ENCODE assay signal across 25 cellular contexts in the genomic region with DNA sequence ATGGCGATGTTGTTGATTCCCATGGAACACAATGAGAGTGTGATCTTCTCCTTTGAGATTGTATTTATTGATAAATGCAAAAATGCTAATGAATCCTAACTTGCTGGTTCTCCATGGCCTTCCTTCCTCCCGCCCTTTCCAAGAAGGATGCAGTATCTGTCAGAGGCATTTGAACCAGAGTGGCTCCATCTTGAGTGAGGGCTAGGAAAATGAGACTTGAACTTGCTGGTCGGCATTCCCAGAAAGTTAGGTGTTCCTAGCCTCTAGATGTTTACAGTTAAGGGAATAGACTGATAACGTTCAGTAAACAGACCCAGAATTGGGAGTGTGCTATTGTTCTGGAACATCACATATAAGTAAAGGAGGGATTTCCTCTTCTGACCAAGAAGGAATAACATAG. TPM values are rescaled to one million over a fixed set of nuclear protein-coding genes. Genes with fewer than 3 reads are reported as not detected.
DNase-seq lines count a peak whose midpoint lies in the region; ATAC-seq, FAIRE-seq and TF ChIP-seq lines count a peak whose summit lies in the region.
"Had no signal": no experiment of that assay in that cellular context is flagged by ENCODE, and none has a peak within 500 bp of the region (broad histone marks: within the 10 kb centered on the region; RNA-seq: fewer than 3 reads in every experiment).

No MANE protein-coding gene starts in this region.

- in situ Hi-C loops in HepG2 (cut with HindIII; ENCODE audit: extremely low pct_ligation_motif_present, low pct_unique_long_range_greater_than_20kb), result no loop called here

- peak overlapping the region; percentile 39; the same call in 1 of the 2 replicates for H3K4me3 Mint-ChIP-seq in HFFc6
- H3K4me3 Mint-ChIP-seq: CD4-positive, alpha-beta memory T cell; H9 had no signal

- 4% methylated on average over 4 of the region's 4 CpGs for WGBS in HepG2 (ENCODE audit: low lambda C conversion rate)

- no peaks in the 10 kb centered on the region for H4K20me1 ChIP-seq in fibroblast of lung (ENCODE audit: control insufficient read depth, extremely low read depth, insufficient read depth, low read length)
- no peaks in the 10 kb centered on the region for H4K20me1 ChIP-seq in HepG2 (ENCODE audit: insufficient read depth, low read length)
- H4K20me1 ChIP-seq: BLaER1 treated with 17β-estradiol and CSF1 and Interleukin-3, amounts not matched to agents 10 nM and 100 nM had no signal

- no peaks in the 10 kb centered on the region for H3K27me3 ChIP-seq in fibroblast of lung (ENCODE audit: control insufficient read depth, insufficient read depth, low read length)
- H3K27me3 ChIP-seq in HepG2 (ENCODE audit: control insufficient read depth in 1 of 2, insufficient read depth in 2 of 2, low read length in 2 of 2), result no peaks in the 10 kb centered on the region; a peak in 1 of 5 replicates
- H3K27me3 ChIP-seq: BLaER1 treated with 17β-estradiol and CSF1 and Interleukin-3, amounts not matched to agents 10 nM and 100 nM; Peyer's patch; SJSA1 had no signal

- H3K4me1 ChIP-seq in fibroblast of lung (ENCODE audit: control insufficient read depth, extremely low read depth, insufficient read depth, low read length), result peaks cover 9% of the 10 kb centered on the region
- no peaks in the 10 kb centered on the region for H3K4me1 ChIP-seq in HepG2 (ENCODE audit: insufficient read depth, low read length)
- H3K4me1 ChIP-seq: BLaER1 treated with 17β-estradiol and CSF1 and Interleukin-3, amounts not matched to agents 10 nM and 100 nM; Caco-2; Peyer's patch had no signal

- TF ChIP-seq RAD21 in HepG2 (CRISPR knock-in tag; IDR thresholded peaks at IDR 0.05), result no peak

- TF ChIP-seq EP300 in HepG2 (IDR thresholded peaks at IDR 0.05; ENCODE audit: low read depth in 2 of 2, low read length in 2 of 2), result no peak
- TF ChIP-seq EP300 in HepG2 (CRISPR knock-in tag; IDR thresholded peaks at IDR 0.05; ENCODE audit: borderline replicate concordance), result no peak

- H3K9ac ChIP-seq in fibroblast of lung (ENCODE audit: insufficient read depth, low read length) (no peak overlapping the region), HepG2 (ENCODE audit: insufficient read depth, low read depth, low read length) (no peak overlapping the region)
- H3K9ac ChIP-seq: BLaER1 treated with 17β-estradiol and CSF1 and Interleukin-3, amounts not matched to agents 10 nM and 100 nM had no signal

- FAIRE-seq in HepG2 (lab: Jason Lieb, UNC), result no peak

- no peaks in the 10 kb centered on the region; the same call in 1 of the 2 replicates for H3K27me3 Mint-ChIP-seq in HFFc6 (ENCODE audit: insufficient read depth)

- H3K4me3 ChIP-seq in fibroblast of lung (replicated peaks in 1 of 4; ENCODE audit: control extremely low read depth in 1 of 4, insufficient read depth in 1 of 4, low read depth in 3 of 4, low read length in 4 of 4), result no peak overlapping the region
- H3K4me3 ChIP-seq in HepG2 (replicated peaks in 1 of 3; ENCODE audit: insufficient read depth in 1 of 3, low read depth in 2 of 3, low read length in 3 of 3), result no peak overlapping the region
- H3K4me3 ChIP-seq: BLaER1 treated with 17β-estradiol and CSF1 and Interleukin-3, amounts not matched to agents 10 nM and 100 nM; GM12878; Peyer's patch; SJSA1 had no signal

- H3K27ac Mint-ChIP-seq in HFFc6, result peak overlapping the region; percentile 82
- H3K27ac Mint-ChIP-seq: CD4-positive, alpha-beta memory T cell; H9 had no signal

- POLR2A ChIA-PET in HepG2 (lab: Yijun Ruan, JAX), result no interaction called here

- peaks cover 83% of the 10 kb centered on the region for H3K4me1 Mint-ChIP-seq in HFFc6 (ENCODE audit: low read depth)
- H3K4me1 Mint-ChIP-seq: CD4-positive, alpha-beta memory T cell; H9 had no signal

- H3K36me3 ChIP-seq in fibroblast of lung (ENCODE audit: control insufficient read depth, insufficient read depth, low read length) (no peaks in the 10 kb centered on the region), HepG2 (replicated peaks in 1 of 2; ENCODE audit: control insufficient read depth in 1 of 2, insufficient read depth in 2 of 2, low read length in 2 of 2) (no peaks in the 10 kb centered on the region)
- H3K36me3 ChIP-seq: BLaER1 treated with 17β-estradiol and CSF1 and Interleukin-3, amounts not matched to agents 10 nM and 100 nM; Peyer's patch; SJSA1 had no signal

- no peak for DNase-seq in HFFc6
- DNase-seq in fibroblast of lung (ENCODE audit: low read depth in 2 of 2), result no peak
- DNase-seq in HepG2 (ENCODE audit: low spot score), result no peak
- no peak for DNase-seq in NCI-H1436 treated with DMSO at 0.1 percent for 48 hours (lab: John Stamatoyannopoulos, UW)
- DNase-seq in NCI-H2107 treated with DMSO at 0.1 percent for 48 hours (lab: John Stamatoyannopoulos, UW; ENCODE audit: unreplicated experiment), result no peak
- DNase-seq: ACHN; Caco-2; CD4-positive, alpha-beta memory T cell; DMS 273 treated with DMSO at 0.1 percent for 48 hours; DND-41; H9; KBM-7; NCI-H1092 treated with DMSO at 0.1 percent for 48 hours; NCI-H146; NCI-H2029; NCI-H345; NCI-H524; NCI-H82; Peyer's patch had no signal

- peaks cover 16% of the 10 kb centered on the region for H3K36me3 Mint-ChIP-seq in HFFc6 (ENCODE audit: low read depth)
- H3K36me3 Mint-ChIP-seq: CD4-positive, alpha-beta memory T cell had no signal

- TF ChIP-seq CTCF in HFFc6 (IDR thresholded peaks at IDR 0.05), result no peak
- no peak for TF ChIP-seq CTCF in fibroblast of lung (conservative IDR thresholded peaks at IDR 0.05 in 1 of 2, IDR thresholded peaks at IDR 0.05 in 1 of 2; ENCODE audit: low read depth in 1 of 2, low read length in 2 of 2)
- no peak for TF ChIP-seq CTCF in HepG2 (CRISPR knock-in tag; IDR thresholded peaks at IDR 0.05)

- H3K79me2 ChIP-seq in fibroblast of lung (ENCODE audit: control insufficient read depth, insufficient read depth, low read length), result no peaks in the 10 kb centered on the region
- H3K79me2 ChIP-seq in HepG2 (ENCODE audit: insufficient read depth, low read length), result no peaks in the 10 kb centered on the region

- H3K27ac ChIP-seq in fibroblast of lung (ENCODE audit: insufficient read depth, low read length), result peak overlapping the region; percentile 54
- H3K27ac ChIP-seq in HepG2 (ENCODE audit: extremely low read length, insufficient read depth, low read length), result no peak overlapping the region
- H3K27ac ChIP-seq: BLaER1 treated with 17β-estradiol and CSF1 and Interleukin-3, amounts not matched to agents 10 nM and 100 nM; Peyer's patch; SJSA1 had no signal

- CTCF ChIA-PET in HepG2 (lab: Yijun Ruan, JAX; ENCODE audit: low intra/inter-chr PET ratio, low total read pairs), result no interaction called here

- no TSS peak for BruUV-seq in HepG2 (replicated peaks; lab: Mats Ljungman, UMichigan)

- no peak for TF ChIP-seq POLR2A in HepG2 (IDR thresholded peaks at IDR 0.05; ENCODE audit: insufficient read depth in 1 of 2, low read depth in 2 of 2, low read length in 2 of 2)

- H2AFZ ChIP-seq in fibroblast of lung (ENCODE audit: low read length) (no peak overlapping the region), HepG2 (ENCODE audit: low read length) (no peak overlapping the region)

- no peaks in the 10 kb centered on the region for H3K9me3 Mint-ChIP-seq in HFFc6

- H3K4me2 ChIP-seq in fibroblast of lung (ENCODE audit: extremely low read depth, insufficient read depth, low read length) (no peak overlapping the region), HepG2 (ENCODE audit: low read depth, low read length) (no peak overlapping the region)
- H3K4me2 ChIP-seq: BLaER1 treated with 17β-estradiol and CSF1 and Interleukin-3, amounts not matched to agents 10 nM and 100 nM had no signal

- H3K9me3 ChIP-seq in fibroblast of lung (ENCODE audit: control insufficient read depth, insufficient read depth, low read depth, low read length) (no peaks in the 10 kb centered on the region), HepG2 (ENCODE audit: low read length) (no peaks in the 10 kb centered on the region)
- H3K9me3 ChIP-seq: BLaER1 treated with 17β-estradiol and CSF1 and Interleukin-3, amounts not matched to agents 10 nM and 100 nM; Caco-2; Peyer's patch; SJSA1 had no signal

- intact Hi-C loops in HepG2 (cut with micrococcal nuclease; ENCODE audit: unreplicated experiment), result no loop called here

- ATAC-seq in SK-N-SH treated with all-trans-retinoic acid at 6 μM for 48 hours (no peak), HepG2 (no peak), GM18498 (IDR thresholded peaks at IDR 0.05; ENCODE audit: unreplicated experiment) (no peak)
- ATAC-seq: GM12878, Right ventricle myocardium inferior had no signal

RNA-seq across cellular contexts. Expression of a gene that starts 44.2 kb away (rescaled TPM):
- total RNA-seq in HFFc6 (2021; fragmentation: NEBNext Ultra II Directional; extraction: Animal tissue kit (Norgen Biotek cat#: 25700)), result 1 to 10 TPM; 1.7 to 4.0 (median 2.9) TPM
- total RNA-seq in fibroblast of lung, result not detected in 2 replicates
- 1.5 and 2.1 TPM in 2 replicates for polyA plus RNA-seq in fibroblast of lung
- polyA plus RNA-seq in fibroblast of lung (2012), result 1.1 and 1.5 TPM in 2 replicates
- 1.9 TPM in 1 of 2 replicates, not detected in the other for polyA minus RNA-seq in fibroblast of lung (ENCODE audit: low replicate concordance)
- not detected in 2 replicates for total RNA-seq in HepG2 (2016; rRNA removed; fragmentation: Illumina TruSeq; extraction: Trizol)
- not detected in 2 replicates for total RNA-seq in HepG2 (2016; cell fraction: cytosol; rRNA removed; fragmentation: Illumina TruSeq; extraction: Trizol; ENCODE audit: low read depth)
- total RNA-seq in HepG2 (2016; cell fraction: insoluble cytoplasmic fraction; rRNA removed; fragmentation: Illumina TruSeq; extraction: Trizol), result not detected in 2 replicates
- total RNA-seq in HepG2 (2016; cell fraction: membrane; rRNA removed; fragmentation: Illumina TruSeq; extraction: Trizol), result not detected in 2 replicates
- not detected in 2 replicates for total RNA-seq in HepG2 (2016; cell fraction: nucleus; rRNA removed; fragmentation: Illumina TruSeq; extraction: Trizol)
- not detected in 2 replicates for polyA plus RNA-seq in HepG2 (2011; rRNA removed)
- polyA plus RNA-seq in HepG2 (2011; cell fraction: cytosol; rRNA removed), result not detected in 2 replicates
- not detected in 2 replicates for polyA plus RNA-seq in HepG2 (2011; cell fraction: nucleus; rRNA removed)
- polyA plus RNA-seq in HepG2 (2012), result not detected in 2 replicates
- polyA plus RNA-seq in HepG2 (2016; cell fraction: cytosol; fragmentation: Illumina TruSeq; extraction: Trizol; ENCODE audit: low read depth), result not detected in 2 replicates
- not detected in 2 replicates for polyA plus RNA-seq in HepG2 (2016; cell fraction: insoluble cytoplasmic fraction; fragmentation: Illumina TruSeq; extraction: Trizol; ENCODE audit: low read depth)
- polyA plus RNA-seq in HepG2 (2016; cell fraction: membrane; fragmentation: Illumina TruSeq; extraction: Trizol; ENCODE audit: low read depth), result not detected in 2 replicates
- not detected in 2 replicates for polyA plus RNA-seq in HepG2 (2016; cell fraction: nucleus; fragmentation: Illumina TruSeq; extraction: Trizol; ENCODE audit: insufficient read depth, low read depth)
- polyA minus RNA-seq in HepG2 (2011; rRNA and poly(A)+ RNA removed; ENCODE audit: low replicate concordance), result not detected in 2 replicates
- not detected in 2 replicates for polyA minus RNA-seq in HepG2 (2011; cell fraction: cytosol; rRNA and poly(A)+ RNA removed)
- not detected in 2 replicates for polyA minus RNA-seq in HepG2 (2011; cell fraction: nucleus; rRNA and poly(A)+ RNA removed)
- total RNA-seq: CD4-positive, alpha-beta memory T cell; GM12878; H9; Peyer's patch; Right ventricle myocardium inferior; SJSA1 had no signal
- polyA plus RNA-seq: CD4-positive, alpha-beta memory T cell; GM12878 had no signal

RNA-seq across cellular contexts. Expression of a gene that starts 59.6 kb away (rescaled TPM):
- 10 to 100 TPM; 23.3 to 58.7 (median 55.4) TPM for total RNA-seq in HFFc6 (2021; fragmentation: NEBNext Ultra II Directional; extraction: Animal tissue kit (Norgen Biotek cat#: 25700))
- total RNA-seq in fibroblast of lung (2.1 and 14.2 TPM in 2 replicates), HepG2 (2016; rRNA removed; fragmentation: Illumina TruSeq; extraction: Trizol) (not detected in 2 replicates)
- polyA plus RNA-seq in fibroblast of lung (52.2 and 229 TPM in 2 replicates), HepG2 (2011; rRNA removed) (not detected in 2 replicates)
- 42.9 and 138 TPM in 2 replicates for polyA plus RNA-seq in fibroblast of lung (2012)
- 18.3 and 49.3 TPM in 2 replicates for polyA minus RNA-seq in fibroblast of lung (ENCODE audit: low replicate concordance)
- total RNA-seq in HepG2 (2016; cell fraction: cytosol; rRNA removed; fragmentation: Illumina TruSeq; extraction: Trizol; ENCODE audit: low read depth), result not detected in 2 replicates
- total RNA-seq in HepG2 (2016; cell fraction: insoluble cytoplasmic fraction; rRNA removed; fragmentation: Illumina TruSeq; extraction: Trizol), result not detected in 2 replicates
- not detected in 2 replicates for total RNA-seq in HepG2 (2016; cell fraction: membrane; rRNA removed; fragmentation: Illumina TruSeq; extraction: Trizol)
- total RNA-seq in HepG2 (2016; cell fraction: nucleus; rRNA removed; fragmentation: Illumina TruSeq; extraction: Trizol), result not detected in 2 replicates
- not detected in 2 replicates for polyA plus RNA-seq in HepG2 (2011; cell fraction: cytosol; rRNA removed)
- not detected in 2 replicates for polyA plus RNA-seq in HepG2 (2011; cell fraction: nucleus; rRNA removed)
- polyA plus RNA-seq in HepG2 (2012), result not detected in 2 replicates
- not detected in 2 replicates for polyA plus RNA-seq in HepG2 (2016; cell fraction: cytosol; fragmentation: Illumina TruSeq; extraction: Trizol; ENCODE audit: low read depth)
- not detected in 2 replicates for polyA plus RNA-seq in HepG2 (2016; cell fraction: insoluble cytoplasmic fraction; fragmentation: Illumina TruSeq; extraction: Trizol; ENCODE audit: low read depth)
- polyA plus RNA-seq in HepG2 (2016; cell fraction: membrane; fragmentation: Illumina TruSeq; extraction: Trizol; ENCODE audit: low read depth), result not detected in 2 replicates
- not detected in 2 replicates for polyA plus RNA-seq in HepG2 (2016; cell fraction: nucleus; fragmentation: Illumina TruSeq; extraction: Trizol; ENCODE audit: insufficient read depth, low read depth)
- polyA minus RNA-seq in HepG2 (2011; rRNA and poly(A)+ RNA removed; ENCODE audit: low replicate concordance), result 0.42 TPM in 1 of 2 replicates, not detected in the other
- not detected in 2 replicates for polyA minus RNA-seq in HepG2 (2011; cell fraction: cytosol; rRNA and poly(A)+ RNA removed)
- polyA minus RNA-seq in HepG2 (2011; cell fraction: nucleus; rRNA and poly(A)+ RNA removed), result 0.13 TPM in 1 of 2 replicates, not detected in the other
- total RNA-seq: CD4-positive, alpha-beta memory T cell; GM12878; H9; Peyer's patch; Right ventricle myocardium inferior had no signal
- polyA plus RNA-seq: CD4-positive, alpha-beta memory T cell had no signal
